ENCODE assay signal across 9 cellular contexts in genomic region chr7:44587843-44588711, GRCh38. TPM values are rescaled to one million over a fixed set of nuclear protein-coding genes. Genes with fewer than 3 reads are reported as not detected.
A peak's percentile ranks its signal among the peaks of the same experiment; 100 is the strongest.
DNase-seq lines count a peak whose midpoint lies in the region; ATAC-seq and TF ChIP-seq lines count a peak whose summit lies in the region.
"Had no signal": no experiment of that assay in that cellular context is flagged by ENCODE, and none has a peak within 500 bp of the region (broad histone marks: within the 10 kb centered on the region; RNA-seq: fewer than 3 reads in every experiment).

No MANE protein-coding gene starts in this region.

- in situ Hi-C loops in Panc1 (cut with HindIII; ENCODE audit: low pct_unique_long_range_greater_than_20kb, low sequenced_read_pairs) = no loop called here

- H3K18ac ChIP-seq in mesendoderm (ENCODE audit: low read length) = no peak overlapping the region

- no TSS peak for BruUV-seq in Panc1 (replicated peaks; lab: Mats Ljungman, UMichigan)

- no peak overlapping the region for H2BK120ac ChIP-seq in mesendoderm (ENCODE audit: low read depth, low read length)

- H3K79me2 ChIP-seq in mesendoderm (ENCODE audit: control insufficient read depth, insufficient read depth, low read length) = no peaks in the 10 kb centered on the region

- WGBS in mesendoderm (ENCODE audit: extremely low coverage, insufficient coverage, low lambda C conversion rate) = no CpG with 5 or more reads among the region's 6 CpGs

- no peaks in the 10 kb centered on the region for H3K79me1 ChIP-seq in mesendoderm (ENCODE audit: low read length)

- no peak for TF ChIP-seq EP300 in Ishikawa (IDR thresholded peaks at IDR 0.05; ENCODE audit: borderline replicate concordance)

- H3K4me2 ChIP-seq in mesendoderm (ENCODE audit: low read length) = no peak overlapping the region

- H3K23ac ChIP-seq in mesendoderm (ENCODE audit: low read length) = no peak overlapping the region

- peak; percentile 87 for TF ChIP-seq RAD21 in Ishikawa (IDR thresholded peaks at IDR 0.05; ENCODE audit: low read depth)

- H2BK15ac ChIP-seq in mesendoderm (replicated peaks; ENCODE audit: low read depth) = no peak overlapping the region

- no peak overlapping the region for H2BK5ac ChIP-seq in mesendoderm (ENCODE audit: low read length)

- H3K27ac ChIP-seq in Panc1 (ENCODE audit: low read length) (no peak overlapping the region), mesendoderm (ENCODE audit: low read depth, low read length) (no peak overlapping the region)

- H3K36me3 ChIP-seq in Panc1 (ENCODE audit: control insufficient read depth, insufficient read depth, low read length) (no peaks in the 10 kb centered on the region), mesendoderm (ENCODE audit: control insufficient read depth, insufficient read depth, low read length) (no peaks in the 10 kb centered on the region)

- POLR2A ChIA-PET in Panc1 (lab: Charles Lee) = no interaction called here

- DNase-seq in DMS79 (lab: John Stamatoyannopoulos, UW) (peak; percentile 38), Panc1 (ENCODE audit: low read depth, low spot score) (peak; percentile 75), glomerular visceral epithelial cell (ENCODE audit: extremely low spot score) (peak; percentile 60), skeletal muscle cell (ENCODE audit: low read depth) (peak; percentile 16), mesendoderm (no peak)
- DNase-seq in activated effector memory CD4-positive, alpha-beta T cell treated with anti-CD3 and anti-CD28 coated beads, Interleukin-2, amount 50 U/mL, for 16 hours = peak; percentile 80

- no peak overlapping the region for H4K5ac ChIP-seq in mesendoderm (ENCODE audit: low read length)

- H2AK5ac ChIP-seq in mesendoderm (ENCODE audit: low read length) = no peak overlapping the region

- intact Hi-C loops in Panc1 (cut with micrococcal nuclease; ENCODE audit: unreplicated experiment) = loop anchor here (5.0 to 10.0 kb wide), 4 partner anchors 164 to 547 kb away; partner anchors contain the start of genes H2AZ2 and PPIA

- H3K27me3 ChIP-seq in Panc1 (ENCODE audit: control insufficient read depth, insufficient read depth, low read length) = no peaks in the 10 kb centered on the region
- no peaks in the 10 kb centered on the region for H3K27me3 ChIP-seq in mesendoderm (ENCODE audit: insufficient read depth, low read length, poor library complexity)

- H3K4me3 ChIP-seq in Panc1 (ENCODE audit: low read depth in 2 of 2, low read length in 2 of 2) (no peak overlapping the region), skeletal muscle cell (ENCODE audit: low read depth, low read length) (no peak overlapping the region), mesendoderm (ENCODE audit: low read length) (no peak overlapping the region)

- H4K8ac ChIP-seq in mesendoderm (ENCODE audit: low read depth, low read length) = no peak overlapping the region

- H3K9ac ChIP-seq in mesendoderm (ENCODE audit: low read length) = no peak overlapping the region

- no peak overlapping the region for H3K4ac ChIP-seq in mesendoderm (ENCODE audit: low read depth, low read length)

- H3K56ac ChIP-seq in mesendoderm (ENCODE audit: low read length) = no peak overlapping the region

- peak; percentile 88 for ATAC-seq in Panc1
- no peak for ATAC-seq in HG02885 (IDR thresholded peaks at IDR 0.05; ENCODE audit: poor library complexity, unreplicated experiment)

- no peaks in the 10 kb centered on the region for H3K9me3 ChIP-seq in Panc1 (ENCODE audit: control insufficient read depth, insufficient read depth, low read depth, low read length)

- peak; percentile 84 for TF ChIP-seq CTCF in Panc1 (IDR thresholded peaks at IDR 0.05)

- peaks cover 5% of the 10 kb centered on the region; the same call in 1 of the 2 replicates for H3K4me1 ChIP-seq in Panc1 (ENCODE audit: control insufficient read depth, insufficient read depth, low read length)
- H3K4me1 ChIP-seq in mesendoderm (ENCODE audit: control insufficient read depth, low read depth, low read length) = no peaks in the 10 kb centered on the region

- CTCF ChIA-PET in Panc1 (lab: Charles Lee) = interaction anchor here (0.6 to 0.8 kb wide), 2 partner anchors 230 to 238 kb away, joined by 3 to 7 read pairs; no protein-coding TSS in a partner anchor

TF ChIP-seq in Ishikawa, 13 proteins besides CTCF, POLR2A, EP300 and RAD21:
- TF ChIP-seq CREB1 (IDR thresholded peaks at IDR 0.05; ENCODE audit: low read depth) (no peak), NFIC (IDR thresholded peaks at IDR 0.05) (no peak), ZBTB7A (IDR thresholded peaks at IDR 0.05; ENCODE audit: low read depth) (no peak), TAF1 (IDR thresholded peaks at IDR 0.05; ENCODE audit: low read depth) (no peak), TEAD4 (IDR thresholded peaks at IDR 0.05) (no peak), FOXM1 (IDR thresholded peaks at IDR 0.05; ENCODE audit: borderline replicate concordance, low read depth) (no peak), EGR1 (IDR thresholded peaks at IDR 0.05) (no peak), USF1 (IDR thresholded peaks at IDR 0.05) (no peak), YY1 (IDR thresholded peaks at IDR 0.05; ENCODE audit: low read depth) (no peak), CEBPB (IDR thresholded peaks at IDR 0.05) (no peak), MAX (IDR thresholded peaks at IDR 0.05) (no peak), REST (IDR thresholded peaks at IDR 0.05; ENCODE audit: low read depth) (no peak), TCF12 (IDR thresholded peaks at IDR 0.05; ENCODE audit: low read depth) (no peak)

RNA-seq across cellular contexts. Expression of gene TMED4, which starts 6.0 kb away (rescaled TPM):
- 123 TPM for total RNA-seq in Panc1 (2021; ENCODE audit: unreplicated experiment)
- 186 TPM for polyA plus RNA-seq in Panc1 (2012; ENCODE audit: insufficient read length)
- 24.1 TPM for polyA plus RNA-seq in mesendoderm (2013, experiment 1 of 2)
- polyA plus RNA-seq in mesendoderm (2013, experiment 2 of 2) = 24.4 TPM

RNA-seq across cellular contexts. Expression of gene DDX56, which starts 14.4 kb away (rescaled TPM):
- 147 TPM for total RNA-seq in Panc1 (2021; ENCODE audit: unreplicated experiment)
- 124 TPM for polyA plus RNA-seq in Panc1 (2012; ENCODE audit: insufficient read length)
- 79.9 TPM for polyA plus RNA-seq in mesendoderm (2013, experiment 1 of 2)
- polyA plus RNA-seq in mesendoderm (2013, experiment 2 of 2) = 72.0 TPM

RNA-seq across cellular contexts. Expression of gene OGDH, which starts 18.4 kb away (rescaled TPM):
- total RNA-seq in Panc1 (2021; ENCODE audit: unreplicated experiment) = 166 TPM
- 167 TPM for polyA plus RNA-seq in Panc1 (2012; ENCODE audit: insufficient read length)
- 40.8 TPM for polyA plus RNA-seq in mesendoderm (2013, experiment 1 of 2)
- polyA plus RNA-seq in mesendoderm (2013, experiment 2 of 2) = 40.9 TPM

RNA-seq across cellular contexts. Expression of gene NPC1L1, which starts 46.9 kb away (rescaled TPM):
- not detected for total RNA-seq in Panc1 (2021; ENCODE audit: unreplicated experiment)
- polyA plus RNA-seq in Panc1 (2012; ENCODE audit: insufficient read length) = 0.11 TPM
- polyA plus RNA-seq in mesendoderm (2013, experiment 1 of 2) = 0.22 TPM
- polyA plus RNA-seq in mesendoderm (2013, experiment 2 of 2) = 0.18 TPM
- total RNA-seq: T-helper 2 cell treated with Interferon-gamma antibody and Interleukin-4, amounts not matched to agents 100 ng/mL and 5 ng/mL, for 36 hours had no signal
